29 cellular contexts compared by ENCODE assay signal in genomic region chr3:132981746-132982145, GRCh38. TPM values are rescaled to one million over a fixed set of nuclear protein-coding genes. Genes with fewer than 3 reads are reported as not detected.
"Had no signal": no experiment of that assay in that cellular context is flagged by ENCODE, and none has a peak within 500 bp of the region (broad histone marks: within the 10 kb centered on the region; RNA-seq: fewer than 3 reads in every experiment).

No MANE protein-coding gene starts in this region.

- H3K79me2 ChIP-seq: hepatocyte, parathyroid adenoma had no signal

- H3K9ac ChIP-seq: parathyroid adenoma had no signal

- H3K4me3 Mint-ChIP-seq: activated B cell treated with CpG ODN at 0.5 μM for 24 hours; activated naive CD8-positive, alpha-beta T cell treated with anti-CD3 and anti-CD28 coated beads, Interleukin-2, amount 10 ng/mL, durations not matched to agents 7 days and 5 days; activated T-cell treated with anti-CD3 and anti-CD28 coated beads, Interleukin-2, amount 50 U/mL, for 4 hours; mesothelial cell of epicardium; natural killer cell treated with Interleukin-12 subunit alpha and Interleukin-12 subunit beta and Interleukin-15 and Interleukin-18, amount 100 ng/mL, for 72 hours; stimulated activated naive B cell treated with anti-CD40 and anti-IgM and Interleukin-4, amounts not matched to agents 10 μg/mL and 1 μg/mL and 100 μg/mL, for 72 hours; type B pancreatic cell had no signal

- H3K4me2 ChIP-seq: hepatocyte, smooth muscle cell had no signal

- H3K9me3 ChIP-seq: right lobe of liver, testis, vagina had no signal

- H3K9me3 Mint-ChIP-seq: activated naive CD8-positive, alpha-beta T cell treated with anti-CD3 and anti-CD28 coated beads, Interleukin-2, amount 10 ng/mL, durations not matched to agents 7 days and 5 days; activated T-helper 2 cell treated with anti-CD3 and anti-CD28 coated beads, Interferon-gamma antibody, Interleukin-2, Interleukin-4, amounts not matched to agents 10 μg/mL and 5 μg/mL and 100 μg/mL, durations not matched to agents 14 hours and 24 hours and 36 hours had no signal

- ATAC-seq: activated T-cell treated with anti-CD3 and anti-CD28 coated beads, Interleukin-2, amount 50 U/mL, for 4 hours; natural killer cell treated with Interleukin-12 subunit alpha and Interleukin-12 subunit beta and Interleukin-15 and Interleukin-18, amount 100 ng/mL, for 72 hours; right lobe of liver had no signal

- H3K27me3 ChIP-seq: hepatocyte, right lobe of liver, testis, vagina had no signal

- H2AFZ ChIP-seq: hepatocyte, parathyroid adenoma had no signal

- H3K4me1 Mint-ChIP-seq: activated B cell treated with CpG ODN at 0.5 μM for 24 hours; activated naive CD8-positive, alpha-beta T cell treated with anti-CD3 and anti-CD28 coated beads, Interleukin-2, amount 10 ng/mL, durations not matched to agents 7 days and 5 days; mesothelial cell of epicardium had no signal

- H3K27ac ChIP-seq: coronary artery, epithelial cell of prostate, hepatocyte, left ventricle myocardium inferior, parathyroid adenoma, right lobe of liver, testis, vagina had no signal

- H3K27ac Mint-ChIP-seq: activated B cell treated with CpG ODN at 0.5 μM for 24 hours; activated naive CD8-positive, alpha-beta T cell treated with anti-CD3 and anti-CD28 coated beads, Interleukin-2, amount 10 ng/mL, durations not matched to agents 7 days and 5 days; activated T-helper 2 cell treated with anti-CD3 and anti-CD28 coated beads, Interferon-gamma antibody, Interleukin-2, Interleukin-4, amounts not matched to agents 10 μg/mL and 5 μg/mL and 100 μg/mL, durations not matched to agents 14 hours and 24 hours and 36 hours; mesothelial cell of epicardium; natural killer cell treated with Interleukin-12 subunit alpha and Interleukin-12 subunit beta and Interleukin-15 and Interleukin-18, amount 100 ng/mL, for 72 hours; stimulated activated naive B cell treated with anti-CD40 and anti-IgM and Interleukin-4, amounts not matched to agents 10 μg/mL and 1 μg/mL and 100 μg/mL, for 72 hours; type B pancreatic cell had no signal

- H3K36me3 Mint-ChIP-seq: activated naive CD8-positive, alpha-beta T cell treated with anti-CD3 and anti-CD28 coated beads, Interleukin-2, amount 10 ng/mL, durations not matched to agents 7 days and 5 days; mesothelial cell of epicardium; natural killer cell treated with Interleukin-12 subunit alpha and Interleukin-12 subunit beta and Interleukin-15 and Interleukin-18, amount 100 ng/mL, for 72 hours; stimulated activated naive B cell treated with anti-CD40 and anti-IgM and Interleukin-4, amounts not matched to agents 10 μg/mL and 1 μg/mL and 100 μg/mL, for 72 hours; type B pancreatic cell had no signal

- H3K27me3 Mint-ChIP-seq: activated B cell treated with CpG ODN at 0.5 μM for 24 hours; activated naive CD8-positive, alpha-beta T cell treated with anti-CD3 and anti-CD28 coated beads, Interleukin-2, amount 10 ng/mL, durations not matched to agents 7 days and 5 days; natural killer cell treated with Interleukin-12 subunit alpha and Interleukin-12 subunit beta and Interleukin-15 and Interleukin-18, amount 100 ng/mL, for 72 hours; stimulated activated naive B cell treated with anti-CD40 and anti-IgM and Interleukin-4, amounts not matched to agents 10 μg/mL and 1 μg/mL and 100 μg/mL, for 72 hours; type B pancreatic cell had no signal

- H3K4me1 ChIP-seq: left ventricle myocardium inferior, parathyroid adenoma, right lobe of liver, testis, vagina had no signal

- H3K4me3 ChIP-seq: coronary artery, hepatocyte, left ventricle myocardium inferior, right lobe of liver, smooth muscle cell, testis, vagina had no signal

- H3K36me3 ChIP-seq: left ventricle myocardium inferior, right lobe of liver, vagina had no signal

- DNase-seq: activated B cell treated with CpG ODN at 0.5 μM for 24 hours; activated CD4-positive, alpha-beta T cell treated with anti-CD3 and anti-CD28 coated beads for 4 hours; activated CD4-positive, alpha-beta T cell treated with anti-CD3 and anti-CD28 coated beads, Interleukin-2, amount 50 U/mL, for 48 hours; activated CD8-positive, alpha-beta memory T cell treated with anti-CD3 and anti-CD28 coated beads, Interleukin-2, amount 50 U/mL, for 48 hours; activated naive CD4-positive, alpha-beta T cell treated with Interleukin-2 at 50 U/mL for 16 hours; activated naive CD8-positive, alpha-beta T cell treated with anti-CD3 and anti-CD28 coated beads, Interleukin-2, amount 10 ng/mL, durations not matched to agents 7 days and 5 days; activated T-cell treated with anti-CD3 and anti-CD28 coated beads, Interleukin-2, amount 50 U/mL, for 4 hours; amniotic stem cell; cerebellar nuclear complex; left ventricle myocardium inferior; mammary epithelial cell; right lobe of liver; stimulated activated CD4-positive, alpha-beta T cell treated with anti-CD3 and anti-CD28 coated beads, Interleukin-15, amount 100 ng/mL, for 24 hours; stimulated activated CD8-positive, alpha-beta memory T cell treated with anti-CD3 and anti-CD28 coated beads, Interleukin-4, amount 100 ng/mL, for 48 hours; stimulated activated naive B cell treated with anti-CD40 and anti-IgM and Interleukin-4, amounts not matched to agents 10 μg/mL and 1 μg/mL and 100 μg/mL, for 72 hours; T-helper 9 cell; testis had no signal

RNA-seq across cellular contexts. Expression of gene TMEM108, which starts 56.4 kb away (rescaled TPM):
- total RNA-seq: activated B cell treated with CpG ODN at 0.5 μM for 24 hours; activated CD8-positive, alpha-beta memory T cell treated with anti-CD3 and anti-CD28 coated beads for 36 hours; activated naive CD8-positive, alpha-beta T cell treated with anti-CD3 and anti-CD28 coated beads, Interleukin-2, amount 10 ng/mL, durations not matched to agents 7 days and 5 days; activated T-cell treated with anti-CD3 and anti-CD28 coated beads, Interleukin-2, amount 50 U/mL, for 4 hours; natural killer cell treated with Interleukin-12 subunit alpha and Interleukin-12 subunit beta and Interleukin-15 and Interleukin-18, amount 100 ng/mL, for 72 hours; T-helper 1 cell treated with Interleukin-12 subunit alpha and Interleukin-12 subunit beta and Interleukin-4 antibody, amounts not matched to agents 30 ng/mL and 1 ng/mL, for 36 hours had no signal
- polyA plus RNA-seq: mammary epithelial cell had no signal
